ENCODE assay signal across 15 cellular contexts in the genomic region with DNA sequence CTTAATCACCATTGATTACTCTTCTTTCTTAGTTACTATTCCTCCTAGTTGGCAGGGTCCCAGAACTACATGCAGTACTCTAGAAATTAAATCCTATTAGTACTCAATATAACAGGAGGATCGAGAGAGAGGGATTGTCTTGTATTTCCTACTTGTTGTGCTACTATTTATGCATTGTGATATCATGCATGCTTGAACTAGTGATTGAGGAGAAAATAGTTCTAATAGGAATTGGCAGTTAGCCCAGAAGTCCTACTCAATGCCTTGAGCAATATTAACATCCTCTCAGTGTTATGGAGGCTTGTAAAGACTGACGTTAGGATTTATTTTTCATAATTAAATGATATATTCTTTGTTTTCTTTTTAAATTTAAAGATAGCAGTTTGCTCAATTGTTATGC.
DNase-seq lines count a peak whose midpoint lies in the region; ATAC-seq and TF ChIP-seq lines count a peak whose summit lies in the region.
"Had no signal": no experiment of that assay in that cellular context is flagged by ENCODE, and none has a peak within 500 bp of the region (broad histone marks: within the 10 kb centered on the region; RNA-seq: fewer than 3 reads in every experiment).

No MANE protein-coding gene starts in this region.

- no peak overlapping the region for H3K27ac ChIP-seq in testis
- H3K27ac ChIP-seq: ascending aorta had no signal

- ATAC-seq in effector memory CD8-positive, alpha-beta T cell (replicated peaks) = no peak
- ATAC-seq: activated T-cell treated with anti-CD3 and anti-CD28 coated beads, Interleukin-2, amount 50 U/mL, for 72 hours; mucosa of descending colon had no signal

- no peaks in the 10 kb centered on the region for H3K27me3 ChIP-seq in testis
- H3K27me3 ChIP-seq: ascending aorta had no signal

- no peaks in the 10 kb centered on the region for H3K9me3 ChIP-seq in testis

- no peak overlapping the region for H3K4me3 ChIP-seq in epithelial cell of esophagus (ENCODE audit: low read length)
- H3K4me3 ChIP-seq in skeletal muscle cell (ENCODE audit: low read depth, low read length) = no peak overlapping the region
- no peak overlapping the region for H3K4me3 ChIP-seq in testis
- H3K4me3 ChIP-seq: ascending aorta, mucosa of descending colon had no signal

- no peaks in the 10 kb centered on the region for H3K36me3 Mint-ChIP-seq in effector memory CD8-positive, alpha-beta T cell (ENCODE audit: insufficient read depth)

- no peak overlapping the region for H3K27ac Mint-ChIP-seq in effector memory CD8-positive, alpha-beta T cell
- H3K27ac Mint-ChIP-seq: activated T-cell treated with anti-CD3 and anti-CD28 coated beads, Interleukin-2, amount 50 U/mL, for 72 hours had no signal

- intact Hi-C loops in testis (cut with DNase I; ENCODE audit: low total_unique reads) = no loop called here

- no peak for TF ChIP-seq POLR2A in testis (IDR thresholded peaks at IDR 0.05)

- H3K36me3 ChIP-seq in testis (ENCODE audit: low read depth, missing control alignments) = no peaks in the 10 kb centered on the region
- H3K36me3 ChIP-seq: ascending aorta had no signal

- no peaks in the 10 kb centered on the region for H3K4me1 ChIP-seq in testis
- H3K4me1 ChIP-seq: ascending aorta had no signal

- H3K4me1 Mint-ChIP-seq in effector memory CD8-positive, alpha-beta T cell (ENCODE audit: low read depth in 2 of 2) = no peaks in the 10 kb centered on the region

- whole genome bisulfite sequencing in testis, 2 donors = 58 to 63% methylated on average over 2 of the region's 2 CpGs

- no peak overlapping the region for H3K4me3 Mint-ChIP-seq in effector memory CD8-positive, alpha-beta T cell
- H3K4me3 Mint-ChIP-seq: activated T-cell treated with anti-CD3 and anti-CD28 coated beads, Interleukin-2, amount 50 U/mL, for 72 hours had no signal

- H3K9me3 Mint-ChIP-seq in effector memory CD8-positive, alpha-beta T cell = no peaks in the 10 kb centered on the region

- no peaks in the 10 kb centered on the region for H3K27me3 Mint-ChIP-seq in effector memory CD8-positive, alpha-beta T cell

- TF ChIP-seq CTCF in epithelial cell of esophagus (IDR thresholded peaks at IDR 0.05; ENCODE audit: insufficient read depth, low read depth, low read length, missing control alignments) (no peak), testis (IDR thresholded peaks at IDR 0.05) (no peak)

- DNase-seq in NCI-H146 (lab: John Stamatoyannopoulos, UW) (peak; percentile 15), NCI-H146 treated with DMSO at 0.1 percent for 48 hours (lab: John Stamatoyannopoulos, UW; ENCODE audit: unreplicated experiment) (no peak), NCI-H524 treated with DMSO at 0.1 percent for 48 hours (lab: John Stamatoyannopoulos, UW) (peak; percentile 4), epithelial cell of esophagus (ENCODE audit: low read depth) (peak; percentile 82), skeletal muscle cell (ENCODE audit: low read depth) (peak; percentile 52), testis (no peak), NCI-H1048 (lab: John Stamatoyannopoulos, UW) (no peak)
- DNase-seq in effector memory CD8-positive, alpha-beta T cell = no peak
- DNase-seq: activated T-cell treated with anti-CD3 and anti-CD28 coated beads, Interleukin-2, amount 50 U/mL, for 72 hours; Calu3; mucosa of descending colon; MV-4-11; OCI-M1; stimulated activated CD4-positive, alpha-beta T cell treated with anti-CD3 and anti-CD28 coated beads, Interleukin-1b, Interleukin-23, amount 100 ng/mL, for 48 hours had no signal

Comparison
In these comparisons a context has a peak if more than half of its experiments do, and no peak if none do; other contexts are left out.
1. DNase-seq: peak in NCI-H146 (single experiment), NCI-H524 treated with DMSO at 0.1 percent for 48 hours (single experiment), epithelial cell of esophagus (single experiment) and skeletal muscle cell (single experiment); none in NCI-H146 treated with DMSO at 0.1 percent for 48 hours (single experiment), testis (single experiment), effector memory CD8-positive, alpha-beta T cell (0 of 3) and NCI-H1048 (single experiment).